ENCODE assay signal across 21 cellular contexts in the genomic region with DNA sequence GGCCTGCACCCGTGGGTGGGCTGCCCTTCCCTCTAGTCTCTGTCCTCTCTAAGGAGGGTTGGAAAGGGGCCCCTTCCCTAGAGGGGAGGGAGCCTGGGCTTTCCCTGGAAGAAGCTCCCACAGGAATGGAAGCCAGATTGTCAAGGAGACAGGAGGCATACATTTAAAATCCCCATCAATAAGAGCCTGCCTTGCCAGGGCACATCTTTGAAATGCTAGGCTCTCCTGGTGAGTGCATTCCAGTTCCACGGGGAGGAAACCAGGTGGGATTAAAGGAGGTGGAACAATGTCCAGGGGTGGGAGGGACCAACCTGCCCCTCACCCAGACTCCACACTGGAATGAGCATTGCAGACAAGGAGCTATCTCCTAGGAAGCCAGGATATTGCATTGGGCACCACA.
"Had no signal": no experiment of that assay in that cellular context is flagged by ENCODE, and none has a peak within 500 bp of the region (broad histone marks: within the 10 kb centered on the region; RNA-seq: fewer than 3 reads in every experiment).

No MANE protein-coding gene starts in this region.

- H3K4me3 ChIP-seq: adrenal gland, ascending aorta, left ventricle myocardium inferior, pancreas, psoas muscle, right atrium auricular region, spleen, testis, uterus had no signal

- H3K27ac ChIP-seq: adrenal gland, ascending aorta, left ventricle myocardium inferior, neutrophil, pancreas, psoas muscle, right atrium auricular region, spleen, testis, uterus had no signal

- FAIRE-seq: pancreas had no signal

- DNase-seq: activated naive CD4-positive, alpha-beta T cell; activated T-cell treated with anti-CD3 and anti-CD28 coated beads, Interleukin-2, amount 50 U/mL, for 4 hours; adrenal gland; central memory CD4-positive, alpha-beta T cell; dermis blood vessel endothelial cell; effector CD8-positive, alpha-beta T cell; foreskin melanocyte; hippocampal formation; left ventricle myocardium inferior; naive thymus-derived CD8-positive, alpha-beta T cell; pancreas; psoas muscle; spleen; stimulated activated CD4-positive, alpha-beta T cell treated with anti-CD3 and anti-CD28 coated beads, Interleukin-4, amount 100 ng/mL, for 1 hour; stimulated activated naive CD4-positive, alpha-beta T cell; testis; trophoblast cell; uterus had no signal

- ATAC-seq: activated T-cell treated with anti-CD3 and anti-CD28 coated beads, Interleukin-2, amount 50 U/mL, for 4 hours; naive thymus-derived CD8-positive, alpha-beta T cell; pancreas; psoas muscle had no signal

- H3K36me3 ChIP-seq: adrenal gland, ascending aorta, left ventricle myocardium inferior, neutrophil, pancreas, right atrium auricular region, spleen, uterus had no signal

- H3K4me1 ChIP-seq: adrenal gland, ascending aorta, pancreas, psoas muscle had no signal

- H3K27me3 ChIP-seq: adrenal gland, ascending aorta, neutrophil, pancreas, right atrium auricular region, spleen, testis, uterus had no signal

- H3K9me3 ChIP-seq: adrenal gland, ascending aorta, left ventricle myocardium inferior, neutrophil, pancreas, psoas muscle, right atrium auricular region, spleen, testis, uterus had no signal
